Comparison of ENCODE assay signal across 22 cellular contexts in the genomic region with DNA sequence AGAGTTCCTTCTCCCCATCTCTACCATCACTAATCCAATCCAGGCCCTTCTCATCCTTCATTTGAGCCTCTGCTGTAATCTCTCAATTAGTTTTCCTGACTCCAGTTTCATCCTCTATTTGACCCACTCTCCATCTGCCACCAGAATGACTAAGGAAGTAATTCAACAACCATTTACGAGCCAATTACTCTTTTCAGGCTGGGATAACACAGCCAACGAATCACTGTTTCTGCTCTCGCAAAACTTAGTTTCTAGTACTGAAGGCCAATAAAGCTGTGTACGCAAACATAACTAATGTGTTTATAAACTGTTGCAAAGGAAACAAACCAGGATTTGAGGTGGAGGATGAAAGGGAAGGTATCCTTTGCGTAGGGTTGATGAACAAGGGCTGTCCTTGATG. TPM values are rescaled to one million over a fixed set of nuclear protein-coding genes. Genes with fewer than 3 reads are reported as not detected.
DNase-seq lines count a peak whose midpoint lies in the region; TF ChIP-seq lines count a peak whose summit lies in the region.
"Had no signal": no experiment of that assay in that cellular context is flagged by ENCODE, and none has a peak within 500 bp of the region (broad histone marks: within the 10 kb centered on the region; RNA-seq: fewer than 3 reads in every experiment).

No MANE protein-coding gene starts in this region.

- H3K36me3 Mint-ChIP-seq in endothelial cell (ENCODE audit: low read depth, unreplicated experiment) (peaks cover 4% of the 10 kb centered on the region), progenitor cell of endocrine pancreas (ENCODE audit: insufficient read depth) (peaks cover 1% of the 10 kb centered on the region)

- no peaks in the 10 kb centered on the region for H3K9me3 ChIP-seq in BE2C
- H3K9me3 ChIP-seq: HAP-1, heart left ventricle, MG63, pancreas, thyroid gland had no signal

- TF ChIP-seq CTCF in endothelial cell (IDR thresholded peaks at IDR 0.05; ENCODE audit: unreplicated experiment), result no peak
- no peak for TF ChIP-seq CTCF in progenitor cell of endocrine pancreas (IDR thresholded peaks at IDR 0.05; ENCODE audit: unreplicated experiment)
- no peak for TF ChIP-seq CTCF in BE2C (IDR thresholded peaks at IDR 0.05; ENCODE audit: low read depth, low read length)

- H3K9me3 Mint-ChIP-seq in endothelial cell (ENCODE audit: unreplicated experiment), result no peaks in the 10 kb centered on the region
- peaks cover 2% of the 10 kb centered on the region for H3K9me3 Mint-ChIP-seq in progenitor cell of endocrine pancreas (ENCODE audit: low read depth)
- H3K9me3 Mint-ChIP-seq: IgD-negative memory B cell had no signal

- intact Hi-C loops in cardiac septum (cut with DNase I), result no loop called here

- H3K27me3 ChIP-seq in BE2C, result no peaks in the 10 kb centered on the region
- H3K27me3 ChIP-seq: heart left ventricle, MG63, pancreas, thyroid gland had no signal

- no peaks in the 10 kb centered on the region for H3K36me3 ChIP-seq in BE2C
- H3K36me3 ChIP-seq: HAP-1, heart left ventricle, MG63, pancreas, thyroid gland had no signal

- H3K4me3 ChIP-seq in BE2C (ENCODE audit: low read depth, low read length), result no peak overlapping the region
- H3K4me3 ChIP-seq: HAP-1, heart left ventricle, lung, MG63, pancreas, thyroid gland had no signal

- H3K4me3 Mint-ChIP-seq in endothelial cell (ENCODE audit: unreplicated experiment) (peak overlapping the region; percentile 21), progenitor cell of endocrine pancreas (ENCODE audit: low read depth) (no peak overlapping the region)
- H3K4me3 Mint-ChIP-seq: IgD-negative memory B cell had no signal

- peak; percentile 15 for DNase-seq in GM04504 (ENCODE audit: low read depth)
- peak; percentile 88 for DNase-seq in NCI-H524 treated with DMSO at 0.1 percent for 48 hours (lab: John Stamatoyannopoulos, UW)
- no peak for DNase-seq in endothelial cell (ENCODE audit: low spot score)
- DNase-seq in progenitor cell of endocrine pancreas (ENCODE audit: low spot score, unreplicated experiment), result no peak
- DNase-seq in BE2C, result no peak
- no peak for DNase-seq in ecto neural progenitor cell (ENCODE audit: low spot score)
- no peak for DNase-seq in cardiac septum (ENCODE audit: low spot score)
- DNase-seq: activated CD4-positive, alpha-beta T cell treated with anti-CD3 and anti-CD28 coated beads, Interleukin-2, amount 50 U/mL, for 1 hour; AML-193; cerebellar nuclear complex; COR-L47; effector memory CD4-positive, alpha-beta T cell; heart left ventricle; MG63; pancreas; stimulated activated CD4-positive, alpha-beta T cell treated with anti-CD3 and anti-CD28 coated beads, Interleukin-1b, Interleukin-23, amount 100 ng/mL, for 48 hours; stimulated activated naive CD4-positive, alpha-beta T cell treated with Interleukin-2 at 50 U/mL for 16 hours; SW 1271; thyroid gland had no signal

- H3K27ac Mint-ChIP-seq in endothelial cell (ENCODE audit: unreplicated experiment), result peak overlapping the region; percentile 98
- H3K27ac Mint-ChIP-seq in progenitor cell of endocrine pancreas, result peak overlapping the region; percentile 61
- H3K27ac Mint-ChIP-seq: IgD-negative memory B cell had no signal

- H3K4me1 ChIP-seq in BE2C, result no peaks in the 10 kb centered on the region
- H3K4me1 ChIP-seq: thyroid gland had no signal

- peaks cover 2% of the 10 kb centered on the region for H3K27me3 Mint-ChIP-seq in endothelial cell (ENCODE audit: unreplicated experiment)
- no peaks in the 10 kb centered on the region for H3K27me3 Mint-ChIP-seq in progenitor cell of endocrine pancreas
- H3K27me3 Mint-ChIP-seq: IgD-negative memory B cell had no signal

- H3K4me1 Mint-ChIP-seq in endothelial cell (ENCODE audit: unreplicated experiment) (peaks cover 41% of the 10 kb centered on the region), progenitor cell of endocrine pancreas (ENCODE audit: low read depth) (peaks cover 20% of the 10 kb centered on the region)

RNA-seq across cellular contexts. Expression of a gene that starts 53.7 kb away (rescaled TPM):
- 30.5 TPM for total RNA-seq in endothelial cell (ENCODE audit: unreplicated experiment)
- total RNA-seq in progenitor cell of endocrine pancreas, result 44.3 and 44.7 TPM in 2 replicates
- polyA plus RNA-seq in BE2C (2012; ENCODE audit: insufficient read depth, insufficient read length, low read depth), result 1.7 TPM
- 0.57 TPM for total RNA-seq in cardiac septum

Comparison
In these comparisons a context has a peak if more than half of its experiments do, and no peak if none do; other contexts are left out.
1. DNase-seq: peak in GM04504 (single experiment) and NCI-H524 treated with DMSO at 0.1 percent for 48 hours (single experiment); none in endothelial cell (single experiment), progenitor cell of endocrine pancreas (single experiment), BE2C (single experiment), ecto neural progenitor cell (single experiment) and cardiac septum (single experiment).
2. RNA of a gene that starts 53.7 kb away (total RNA-seq): 44.3 to 44.7 TPM in progenitor cell of endocrine pancreas and 30.5 TPM in endothelial cell (single experiment); 0.57 TPM in cardiac septum (single experiment); every median in the first group is over 10 times any median in the second.